ENCODE assay signal across 9 cellular contexts in genomic region chr15:51787130-51787529, GRCh38. TPM values are rescaled to one million over a fixed set of nuclear protein-coding genes. Genes with fewer than 3 reads are reported as not detected.
A peak's percentile ranks its signal among the peaks of the same experiment; 100 is the strongest.
DNase-seq lines count a peak whose midpoint lies in the region; ATAC-seq, FAIRE-seq and TF ChIP-seq lines count a peak whose summit lies in the region.
"Not testable (repeated sequence)": the region's sequence is repeated elsewhere in the genome, so short reads cannot be mapped to it uniquely, and the experiment has no call there.
"Had no signal": no experiment of that assay in that cellular context is flagged by ENCODE, and none has a peak within 500 bp of the region (broad histone marks: within the 10 kb centered on the region; RNA-seq: fewer than 3 reads in every experiment).

No MANE protein-coding gene starts in this region.

- ATAC-seq in A549 = peak; percentile 62 to 93; a peak in 4 of 6 replicates

- H3K4me3 ChIP-seq in A549; NT2/D1 (ENCODE audit: insufficient read length, low read depth); H1 (ENCODE audit: extremely low read depth in 1 of 4, insufficient read depth in 2 of 4, low read depth in 3 of 4, low read length in 4 of 4); trophoblast cell (ENCODE audit: low read depth, low read length): not testable (repeated sequence)
- H3K4me3 ChIP-seq in iPS-15b (ENCODE audit: low read depth, low read length) = peak overlapping the region; percentile 18

- H3K27me3 ChIP-seq in NT2/D1 (ENCODE audit: insufficient read depth, insufficient read length); H1 (replicated peaks in 1 of 4; ENCODE audit: control insufficient read depth in 3 of 4, extremely low read depth in 1 of 4, insufficient read depth in 3 of 4, low read length in 3 of 4); iPS-15b (ENCODE audit: control insufficient read depth, insufficient read depth, low read length); trophoblast cell (ENCODE audit: insufficient read depth, low read length): not testable (repeated sequence)

- peak in 1 of 2 experiments; percentile 91 for DNase-seq in A549 (ENCODE audit: low read depth in 1 of 2, low spot score in 1 of 2)
- peak; percentile 29 for DNase-seq in ELR (ENCODE audit: low read depth)
- DNase-seq in HT1080 (ENCODE audit: low read depth) = peak; percentile 27
- DNase-seq in NT2/D1 (ENCODE audit: low read depth, low spot score) = peak; percentile 83
- peak; percentile 48 for DNase-seq in SW480 (ENCODE audit: low spot score)
- DNase-seq in H1 (ENCODE audit: low read depth in 1 of 2, low spot score in 2 of 2) = peak; percentile 55 to 70
- DNase-seq in trophoblast cell = peak; percentile 10 to 60

- H3K4me2 ChIP-seq in A549 (peak overlapping the region; percentile 67), H1 (ENCODE audit: insufficient read depth in 1 of 2, low read depth in 2 of 2, low read length in 2 of 2) (peak overlapping the region in 1 of 2 experiments; percentile 25; a peak in 1 of 4 replicates)
- not testable (repeated sequence) for H3K4me2 ChIP-seq in trophoblast cell (ENCODE audit: low read length)

- not testable (repeated sequence) for H2BK120ac ChIP-seq in H1 (replicated peaks; ENCODE audit: low read depth, low read length); trophoblast cell (ENCODE audit: insufficient read depth, low read length, poor library complexity)

- not testable (repeated sequence) for H2AK5ac ChIP-seq in H1 (ENCODE audit: low read depth, low read length); trophoblast cell (ENCODE audit: low read length)

- TF ChIP-seq EP300 in A549 (IDR thresholded peaks at IDR 0.05); H1 (IDR thresholded peaks at IDR 0.05; ENCODE audit: borderline replicate concordance in 1 of 2, low read depth in 2 of 2, low read length in 2 of 2): not testable (repeated sequence)

- not testable (repeated sequence) for H3K18ac ChIP-seq in H1 (ENCODE audit: extremely low read depth, low read length); trophoblast cell (ENCODE audit: low read length)

- not testable (repeated sequence) for H4K20me1 ChIP-seq in H1 (replicated peaks in 1 of 2; ENCODE audit: control insufficient read depth in 1 of 2, insufficient read depth in 2 of 2, low read length in 2 of 2)

- not testable (repeated sequence) for H2AFZ ChIP-seq in H1 (ENCODE audit: low read length); trophoblast cell (ENCODE audit: insufficient read depth, low read length, poor library complexity)

- 64% methylated on average over 8 of the region's 11 CpGs for WGBS in A549 (ENCODE audit: missing lambda C conversion rate)
- 74% methylated on average over 11 of the region's 11 CpGs; no CpG with 5 or more reads in 1 of the 2 experiments for WGBS in H1 (ENCODE audit: extremely low coverage in 1 of 2, insufficient coverage in 1 of 2, insufficient read length in 1 of 2, insufficient replicate concordance in 2 of 2, low coverage in 1 of 2, low lambda C conversion rate in 2 of 2, missing lambda C conversion rate in 1 of 2), 2 experiments
- WGBS in trophoblast cell (ENCODE audit: extremely low coverage, insufficient coverage, insufficient read length) = no CpG with 5 or more reads among the region's 11 CpGs

- not testable (repeated sequence) for H2BK20ac ChIP-seq in H1 (ENCODE audit: low read length)

- H4K8ac ChIP-seq in H1 (ENCODE audit: extremely low read depth, insufficient read depth, low read length); trophoblast cell (ENCODE audit: low read depth, low read length): not testable (repeated sequence)

- H2BK5ac ChIP-seq in H1 (ENCODE audit: low read depth, low read length); trophoblast cell (ENCODE audit: low read depth, low read length, poor library complexity): not testable (repeated sequence)

- H3K27ac ChIP-seq in A549 = peak overlapping the region; percentile 54 to 70
- H3K27ac ChIP-seq in H1 (ENCODE audit: low read depth, low read length); trophoblast cell (ENCODE audit: low read depth, low read length): not testable (repeated sequence)

- not testable (repeated sequence) for H3K79me1 ChIP-seq in H1 (ENCODE audit: low read depth, low read length); trophoblast cell (ENCODE audit: low read length)

- not testable (repeated sequence) for H3K4ac ChIP-seq in H1 (replicated peaks; ENCODE audit: insufficient read length, low read depth, low read length); trophoblast cell (ENCODE audit: low read depth, low read length)

- not testable (repeated sequence) for H4K5ac ChIP-seq in H1 (ENCODE audit: insufficient read length, low read depth, low read length)

- not testable (repeated sequence) for TF ChIP-seq RAD21 in A549 (conservative IDR thresholded peaks at IDR 0.05 in 1 of 2, IDR thresholded peaks at IDR 0.05 in 1 of 2)
- TF ChIP-seq RAD21 in H1 (IDR thresholded peaks at IDR 0.05 in 1 of 2, conservative IDR thresholded peaks at IDR 0.05 in 1 of 2; ENCODE audit: low read depth in 2 of 2, low read length in 2 of 2) = 0 out of 4 replicates have a peak, but pooled peaks of 1 of the 2 experiments have one; percentile 5

- not testable (repeated sequence) for H3K9ac ChIP-seq in NT2/D1 (ENCODE audit: insufficient read length, low read depth); H1 (replicated peaks in 1 of 4; ENCODE audit: extremely low read depth in 1 of 4, low read depth in 3 of 4, low read length in 3 of 4); iPS-15b (ENCODE audit: low read depth, low read length); trophoblast cell (ENCODE audit: low read length)

- POLR2A ChIA-PET in A549 (lab: Yijun Ruan, JAX) = interaction anchor here (0.9 to 1.0 kb wide), 2 partner anchors 10 to 88 kb away, joined by 3 read pairs; no protein-coding TSS in a partner anchor
- POLR2A ChIA-PET in H1 (lab: Charles Lee; ENCODE audit: partially characterized antibody) = not testable (repeated sequence)

- not testable (repeated sequence) for H4K91ac ChIP-seq in H1 (replicated peaks; ENCODE audit: insufficient read length, low read length); trophoblast cell (ENCODE audit: low read depth, low read length)

- not testable (repeated sequence) for H3K23me2 ChIP-seq in H1 (ENCODE audit: low read depth, low read length)

- FAIRE-seq in A549 (lab: Jason Lieb, UNC); H1 (lab: Jason Lieb, UNC): not testable (repeated sequence)

- peaks cover 12% of the 10 kb centered on the region; the same call in 2 of the 3 replicates for H3K4me1 ChIP-seq in A549
- H3K4me1 ChIP-seq in NT2/D1 (ENCODE audit: insufficient read depth, insufficient read length); H1 (replicated peaks in 1 of 4; ENCODE audit: control insufficient read depth in 3 of 4, insufficient read depth in 4 of 4, low read length in 3 of 4); iPS-15b (ENCODE audit: control insufficient read depth, insufficient read depth, low read length); trophoblast cell (ENCODE audit: control insufficient read depth in 1 of 2, insufficient read depth in 2 of 2, low read length in 2 of 2): not testable (repeated sequence)

- not testable (repeated sequence) for H4K12ac ChIP-seq in trophoblast cell (ENCODE audit: low read depth, low read length)

- peaks cover 19% of the 10 kb centered on the region for H3K9me3 ChIP-seq in A549
- H3K9me3 ChIP-seq in NT2/D1 (ENCODE audit: insufficient read depth, low read length); H1 (ENCODE audit: insufficient read depth in 2 of 2, low read depth in 1 of 2, low read length in 1 of 2); iPS-15b (ENCODE audit: control insufficient read depth, insufficient read depth, low read length); trophoblast cell (ENCODE audit: insufficient read depth, low read depth, low read length): not testable (repeated sequence)

- not testable (repeated sequence) for TF ChIP-seq POLR2A in A549 (IDR thresholded peaks at IDR 0.05; ENCODE audit: low read length); H1 (IDR thresholded peaks at IDR 0.05; ENCODE audit: control extremely low read depth in 1 of 2, low read depth in 2 of 2, low read length in 2 of 2)

- not testable (repeated sequence) for H3K56ac ChIP-seq in H1 (replicated peaks; ENCODE audit: insufficient read length, low read depth, low read length)

- H3K79me2 ChIP-seq in H1 (ENCODE audit: control insufficient read depth in 1 of 2, insufficient read depth in 2 of 2, low read length in 2 of 2); trophoblast cell (ENCODE audit: control insufficient read depth, insufficient read depth, low read length, poor library complexity): not testable (repeated sequence)

- CTCF ChIA-PET in A549 (lab: Yijun Ruan, JAX) (interaction anchor here (0.6 to 5.7 kb wide), 13 partner anchors 9 to 130 kb away, joined by 3 to 37 read pairs (median 5); no protein-coding TSS in a partner anchor), H1 (lab: Charles Lee; ENCODE audit: partially characterized antibody) (interaction anchor here (0.6 to 2.9 kb wide), 19 partner anchors 8 to 284 kb away, joined by 3 to 16 read pairs (median 4); no protein-coding TSS in a partner anchor)

- H3K23ac ChIP-seq in H1 (ENCODE audit: insufficient read length); trophoblast cell (ENCODE audit: low read length): not testable (repeated sequence)

- not testable (repeated sequence) for H2BK12ac ChIP-seq in H1 (ENCODE audit: low read depth, low read length); trophoblast cell (ENCODE audit: low read length)

- not testable (repeated sequence) for TF ChIP-seq CTCF in A549 (IDR thresholded peaks at IDR 0.05)
- peak in 1 of 3 experiments; percentile 11; a peak in 1 of 4 replicates for TF ChIP-seq CTCF in H1 (IDR thresholded peaks at IDR 0.05; ENCODE audit: control extremely low read depth in 1 of 3, insufficient read depth in 1 of 3, low read depth in 1 of 3, low read length in 3 of 3)

- not testable (repeated sequence) for H3K36me3 ChIP-seq in NT2/D1 (ENCODE audit: insufficient read depth, insufficient read length, low read length); H1 (ENCODE audit: control insufficient read depth in 2 of 4, insufficient read depth in 4 of 4, low read length in 3 of 4); iPS-15b (ENCODE audit: control insufficient read depth, insufficient read depth, low read length); trophoblast cell (ENCODE audit: control insufficient read depth in 1 of 2, insufficient read depth in 2 of 2, low read length in 2 of 2)

- H2BK15ac ChIP-seq in H1 (ENCODE audit: low read length) = not testable (repeated sequence)

- not testable (repeated sequence) for H3K14ac ChIP-seq in H1 (ENCODE audit: insufficient read length); trophoblast cell (ENCODE audit: low read length)

RNA-seq across cellular contexts. Expression of gene TMOD2, which starts 35.7 kb away (rescaled TPM):
- polyA plus RNA-seq in A549 (2011; rRNA removed) (2.5 and 2.8 TPM in 2 replicates), A549 (2017; fragmentation: RNase III; extraction: RNeasy Plus Mini Kit Qiagen cat#74134 plus additional on column Dnase treatment) (1.6 to 2.1 TPM (median 2.0 TPM) in 3 replicates), H1 (2011; rRNA removed) (0.58 and 0.80 TPM in 2 replicates)
- 0.24 and 0.30 TPM in 2 replicates for polyA plus RNA-seq in A549 (2012; cell fraction: cytosol; rRNA removed)
- 0.18 and 0.31 TPM in 2 replicates for polyA plus RNA-seq in A549 (2012; cell fraction: nucleus; rRNA removed)
- polyA minus RNA-seq in A549 (2011; rRNA and poly(A)+ RNA removed) = 1.2 and 1.4 TPM in 2 replicates
- total RNA-seq in HT1080 (2014; rRNA removed; shearing (Covaris generic)) = 0.73 and 2.2 TPM in 2 replicates
- 0.95 and 1.8 TPM in 2 replicates for polyA plus RNA-seq in HT1080 (2015; cell fraction: cytosol; rRNA removed)
- polyA plus RNA-seq in HT1080 (2015; cell fraction: nucleus; rRNA removed) = 1.4 and 1.8 TPM in 2 replicates
- 4.9 and 6.5 TPM in 2 replicates for total RNA-seq in H1 (2021; fragmentation: NEBNext Ultra II Directional; extraction: Animal tissue kit (Norgen Biotek cat#: 25700))
- polyA plus RNA-seq in H1 (2011; cell fraction: cytosol; rRNA removed) = 1.1 TPM
- 1.4 TPM for polyA plus RNA-seq in H1 (2011; cell fraction: nucleus; rRNA removed)
- polyA plus RNA-seq in H1 (2012, experiment 1 of 2) = 1.0 to 2.7 TPM (median 1.6 TPM) in 4 replicates
- polyA plus RNA-seq in H1 (2012, experiment 2 of 2) = 0.07 TPM
- 2.0 TPM for polyA plus RNA-seq in H1 (2013, experiment 1 of 2)
- polyA plus RNA-seq in H1 (2013, experiment 2 of 2) = 1.9 TPM
- polyA minus RNA-seq in H1 (2011; rRNA and poly(A)+ RNA removed) = 1.7 and 2.4 TPM in 2 replicates
- polyA minus RNA-seq in H1 (2011; cell fraction: cytosol; rRNA and poly(A)+ RNA removed) = 2.6 TPM
- 3.1 TPM for polyA minus RNA-seq in H1 (2011; cell fraction: nucleus; rRNA and poly(A)+ RNA removed)
- polyA plus RNA-seq in trophoblast cell (2013) = 2.7 TPM in 2 replicates

RNA-seq across cellular contexts. Expression of gene TMOD3, which starts 42.3 kb away (rescaled TPM):
- 93.2 and 111 TPM in 2 replicates for polyA plus RNA-seq in A549 (2011; rRNA removed)
- 11.4 and 13.2 TPM in 2 replicates for polyA plus RNA-seq in A549 (2012; cell fraction: cytosol; rRNA removed)
- 8.5 and 11.3 TPM in 2 replicates for polyA plus RNA-seq in A549 (2012; cell fraction: nucleus; rRNA removed)
- polyA plus RNA-seq in A549 (2017; fragmentation: RNase III; extraction: RNeasy Plus Mini Kit Qiagen cat#74134 plus additional on column Dnase treatment) = 55.5 to 57.8 TPM (median 57.5 TPM) in 3 replicates
- 29.2 and 34.3 TPM in 2 replicates for polyA minus RNA-seq in A549 (2011; rRNA and poly(A)+ RNA removed)
- total RNA-seq in HT1080 (2014; rRNA removed; shearing (Covaris generic)) = 41.1 and 47.6 TPM in 2 replicates
- polyA plus RNA-seq in HT1080 (2015; cell fraction: cytosol; rRNA removed) = 29.5 and 34.5 TPM in 2 replicates
- polyA plus RNA-seq in HT1080 (2015; cell fraction: nucleus; rRNA removed) = 29.7 and 30.7 TPM in 2 replicates
- total RNA-seq in H1 (2021; fragmentation: NEBNext Ultra II Directional; extraction: Animal tissue kit (Norgen Biotek cat#: 25700)) = 29.0 and 30.3 TPM in 2 replicates
- 3.0 and 3.9 TPM in 2 replicates for polyA plus RNA-seq in H1 (2011; rRNA removed)
- 5.1 TPM for polyA plus RNA-seq in H1 (2011; cell fraction: cytosol; rRNA removed)
- polyA plus RNA-seq in H1 (2011; cell fraction: nucleus; rRNA removed) = 1.8 TPM
- 6.7 to 12.5 TPM (median 8.3 TPM) in 4 replicates for polyA plus RNA-seq in H1 (2012, experiment 1 of 2)
- 0.85 TPM for polyA plus RNA-seq in H1 (2012, experiment 2 of 2)
- 12.1 TPM for polyA plus RNA-seq in H1 (2013, experiment 1 of 2)
- polyA plus RNA-seq in H1 (2013, experiment 2 of 2) = 12.4 TPM
- polyA minus RNA-seq in H1 (2011; rRNA and poly(A)+ RNA removed) = 6.4 and 7.0 TPM in 2 replicates
- polyA minus RNA-seq in H1 (2011; cell fraction: cytosol; rRNA and poly(A)+ RNA removed) = 6.5 TPM
- polyA minus RNA-seq in H1 (2011; cell fraction: nucleus; rRNA and poly(A)+ RNA removed) = 11.9 TPM
- polyA plus RNA-seq in trophoblast cell (2013) = 36.0 and 36.1 TPM in 2 replicates

RNA-seq across cellular contexts. Expression of gene LYSMD2, which starts 49.7 kb away (rescaled TPM):
- polyA plus RNA-seq in A549 (2011; rRNA removed) (29.2 and 32.1 TPM in 2 replicates), A549 (2017; fragmentation: RNase III; extraction: RNeasy Plus Mini Kit Qiagen cat#74134 plus additional on column Dnase treatment) (16.9 to 18.5 TPM (median 18.3 TPM) in 3 replicates), H1 (2011; rRNA removed) (0.85 and 2.2 TPM in 2 replicates)
- 11.8 and 14.3 TPM in 2 replicates for polyA plus RNA-seq in A549 (2012; cell fraction: cytosol; rRNA removed)
- polyA plus RNA-seq in A549 (2012; cell fraction: nucleus; rRNA removed) = 6.2 and 9.6 TPM in 2 replicates
- polyA minus RNA-seq in A549 (2011; rRNA and poly(A)+ RNA removed) = 2.7 and 4.0 TPM in 2 replicates
- total RNA-seq in HT1080 (2014; rRNA removed; shearing (Covaris generic)) = 16.5 and 19.3 TPM in 2 replicates
- polyA plus RNA-seq in HT1080 (2015; cell fraction: cytosol; rRNA removed) = 13.7 and 14.0 TPM in 2 replicates
- 6.2 and 9.9 TPM in 2 replicates for polyA plus RNA-seq in HT1080 (2015; cell fraction: nucleus; rRNA removed)
- total RNA-seq in H1 (2021; fragmentation: NEBNext Ultra II Directional; extraction: Animal tissue kit (Norgen Biotek cat#: 25700)) = 2.7 and 3.2 TPM in 2 replicates
- 1.9 TPM for polyA plus RNA-seq in H1 (2011; cell fraction: cytosol; rRNA removed)
- 0.86 TPM for polyA plus RNA-seq in H1 (2011; cell fraction: nucleus; rRNA removed)
- 1.1 to 2.2 TPM (median 1.4 TPM) in 4 replicates for polyA plus RNA-seq in H1 (2012, experiment 1 of 2)
- 1.6 TPM for polyA plus RNA-seq in H1 (2012, experiment 2 of 2)
- polyA plus RNA-seq in H1 (2013, experiment 1 of 2) = 0.91 TPM
- 1.2 TPM for polyA plus RNA-seq in H1 (2013, experiment 2 of 2)
- 0.76 and 1.1 TPM in 2 replicates for polyA minus RNA-seq in H1 (2011; rRNA and poly(A)+ RNA removed)
- 1.1 TPM for polyA minus RNA-seq in H1 (2011; cell fraction: cytosol; rRNA and poly(A)+ RNA removed)
- polyA minus RNA-seq in H1 (2011; cell fraction: nucleus; rRNA and poly(A)+ RNA removed) = 0.70 TPM
- polyA plus RNA-seq in trophoblast cell (2013) = 1.2 and 1.4 TPM in 2 replicates
- total RNA-seq: G401 had no signal
